Comparison of ENCODE assay signal across 23 cellular contexts in the genomic region with DNA sequence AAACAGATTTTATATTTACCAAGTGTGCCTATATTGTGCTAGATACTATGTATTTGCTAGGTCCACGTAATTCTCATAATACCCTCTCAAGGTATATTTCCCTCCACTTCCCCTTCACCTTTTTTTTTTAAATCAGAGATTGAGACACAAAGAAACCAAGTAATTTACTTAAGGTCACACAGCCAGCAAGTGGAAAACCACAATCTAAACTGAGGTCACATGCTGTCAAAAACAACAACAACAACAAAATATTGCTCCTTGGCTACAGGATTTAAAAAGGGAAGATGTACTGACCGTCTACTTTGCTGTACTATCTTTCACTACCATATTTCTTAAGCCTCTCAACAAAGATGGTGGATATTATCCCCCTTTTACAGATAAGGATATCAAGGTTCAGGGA. TPM values are rescaled to one million over a fixed set of nuclear protein-coding genes. Genes with fewer than 3 reads are reported as not detected.
DNase-seq lines count a peak whose midpoint lies in the region; ATAC-seq, FAIRE-seq and TF ChIP-seq lines count a peak whose summit lies in the region.
"Had no signal": no experiment of that assay in that cellular context is flagged by ENCODE, and none has a peak within 500 bp of the region (broad histone marks: within the 10 kb centered on the region; RNA-seq: fewer than 3 reads in every experiment).

No MANE protein-coding gene starts in this region.

- H3K27me3 Mint-ChIP-seq in natural killer cell treated with Interleukin-12 subunit alpha and Interleukin-12 subunit beta and Interleukin-15 and Interleukin-18, amount 100 ng/mL, for 72 hours = no peaks in the 10 kb centered on the region
- H3K27me3 Mint-ChIP-seq: CD4-positive, alpha-beta T cell; IgD-negative memory B cell had no signal

- no peaks in the 10 kb centered on the region for H3K9me3 ChIP-seq in K562 (replicated peaks; ENCODE audit: control insufficient read depth, insufficient read depth, low read depth, low read length)
- no peaks in the 10 kb centered on the region for H3K9me3 ChIP-seq in sigmoid colon
- no peaks in the 10 kb centered on the region for H3K9me3 ChIP-seq in pancreas
- H3K9me3 ChIP-seq: BE2C, Caco-2, HAP-1 had no signal

- BruUV-seq in K562 (replicated peaks; lab: Mats Ljungman, UMichigan) = no TSS peak

- intact Hi-C loops in K562 (cut with micrococcal nuclease) = loop anchor here (5.0 to 10.0 kb wide), 2 partner anchors 59 to 149 kb away; a partner anchor contains a TSS
- intact Hi-C loops in sigmoid colon (cut with DNase I) = no loop called here
- intact Hi-C loops in pancreas (cut with DNase I) = no loop called here

- FAIRE-seq in GM18507 (lab: Jason Lieb, UNC) (peak; percentile 39), K562 (lab: Jason Lieb, UNC) (no peak), pancreas (lab: Jason Lieb, UNC) (no peak)
- FAIRE-seq: A204.1, GM12891, HepG2 had no signal

- no peaks in the 10 kb centered on the region for H3K9me3 Mint-ChIP-seq in natural killer cell treated with Interleukin-12 subunit alpha and Interleukin-12 subunit beta and Interleukin-15 and Interleukin-18, amount 100 ng/mL, for 72 hours
- H3K9me3 Mint-ChIP-seq: CD4-positive, alpha-beta T cell; IgD-negative memory B cell had no signal

- H2AFZ ChIP-seq in K562 (ENCODE audit: low read depth, low read length) = no peak overlapping the region
- H2AFZ ChIP-seq: GM23248 had no signal

- CTCF ChIA-PET in K562 (lab: Yijun Ruan, JAX; ENCODE audit: low intra/inter-chr PET ratio) = interaction anchor here (0.7 to 3.4 kb wide), 3 partner anchors 151 to 458 kb away, joined by 3 to 27 read pairs (median 25); no protein-coding TSS in a partner anchor

- no peak overlapping the region for H3K27ac ChIP-seq in K562 (ENCODE audit: extremely low read depth, low read depth, low read length)
- no peak overlapping the region for H3K27ac ChIP-seq in sigmoid colon
- no peak overlapping the region for H3K27ac ChIP-seq in pancreas
- H3K27ac ChIP-seq: GM23248 had no signal

- H3K27me3 ChIP-seq in K562 (ENCODE audit: control insufficient read depth in 2 of 2, insufficient read depth in 2 of 2, low read length in 2 of 2) (no peaks in the 10 kb centered on the region), sigmoid colon (no peaks in the 10 kb centered on the region), pancreas (no peaks in the 10 kb centered on the region)
- H3K27me3 ChIP-seq: BE2C had no signal

- in situ Hi-C loops in K562 (cut with MboI) = loop anchor here (10.0 kb wide), 1 partner anchor 161 kb away; a partner anchor contains a TSS

- no peaks in the 10 kb centered on the region for H4K20me1 ChIP-seq in K562 (replicated peaks; ENCODE audit: control insufficient read depth, insufficient read depth, low read length)

- no peak overlapping the region for H3K9ac ChIP-seq in K562 (ENCODE audit: insufficient read depth in 1 of 2, low read depth in 2 of 2, low read length in 2 of 2)
- H3K9ac ChIP-seq: GM23248 had no signal

- no peaks in the 10 kb centered on the region for H3K4me1 ChIP-seq in K562 (replicated peaks in 1 of 2; ENCODE audit: control insufficient read depth in 2 of 2, insufficient read depth in 2 of 2, low read length in 2 of 2)
- no peaks in the 10 kb centered on the region for H3K4me1 ChIP-seq in sigmoid colon
- H3K4me1 ChIP-seq in pancreas = no peaks in the 10 kb centered on the region
- H3K4me1 ChIP-seq: BE2C, Caco-2, HAP-1 had no signal

- TF ChIP-seq EP300 in K562 (IDR thresholded peaks at IDR 0.05; ENCODE audit: low read length) (no peak), sigmoid colon (IDR thresholded peaks at IDR 0.05) (no peak)

- H3K4me3 Mint-ChIP-seq in natural killer cell treated with Interleukin-12 subunit alpha and Interleukin-12 subunit beta and Interleukin-15 and Interleukin-18, amount 100 ng/mL, for 72 hours = no peak overlapping the region
- H3K4me3 Mint-ChIP-seq: CD4-positive, alpha-beta T cell; IgD-negative memory B cell had no signal

- H3K36me3 Mint-ChIP-seq in natural killer cell treated with Interleukin-12 subunit alpha and Interleukin-12 subunit beta and Interleukin-15 and Interleukin-18, amount 100 ng/mL, for 72 hours = peaks cover 38% of the 10 kb centered on the region

- TF ChIP-seq POLR2A in K562 (conservative IDR thresholded peaks at IDR 0.05) = no peak
- no peak for TF ChIP-seq POLR2A in sigmoid colon (IDR thresholded peaks at IDR 0.05)

- 63% methylated on average over 2 of the region's 2 CpGs for WGBS in K562 (ENCODE audit: insufficient coverage, low coverage, missing lambda C conversion rate)
- WGBS in sigmoid colon, 2 donors = 83 to 87% methylated on average over 2 of the region's 2 CpGs
- WGBS in pancreas, 2 donors = 90 to 93% methylated on average over 2 of the region's 2 CpGs

- H3K27ac Mint-ChIP-seq in natural killer cell treated with Interleukin-12 subunit alpha and Interleukin-12 subunit beta and Interleukin-15 and Interleukin-18, amount 100 ng/mL, for 72 hours = no peak overlapping the region
- H3K27ac Mint-ChIP-seq: CD4-positive, alpha-beta T cell; IgD-negative memory B cell had no signal

- no peak for ATAC-seq in K562
- no peak for ATAC-seq in natural killer cell treated with Interleukin-12 subunit alpha and Interleukin-12 subunit beta and Interleukin-15 and Interleukin-18, amount 100 ng/mL, for 72 hours
- no peak for ATAC-seq in pancreas
- ATAC-seq: HepG2 had no signal

- POLR2A ChIA-PET in K562 (lab: Yijun Ruan, JAX) = no interaction called here

- TF ChIP-seq RAD21 in K562 (CRISPR knock-in tag; conservative IDR thresholded peaks at IDR 0.05 in 1 of 2, IDR thresholded peaks at IDR 0.05 in 1 of 2) = no peak

- peaks cover 88% of the 10 kb centered on the region for H3K36me3 ChIP-seq in K562 (ENCODE audit: control insufficient read depth, insufficient read depth, low read length)
- peaks cover 13 to 96% (median 32%) of the 10 kb centered on the region in 4 donors for H3K36me3 ChIP-seq in sigmoid colon
- H3K36me3 ChIP-seq in pancreas = peaks cover 0 to 37% (median 10%) of the 10 kb centered on the region in 3 donors
- H3K36me3 ChIP-seq: BE2C had no signal

- no peaks in the 10 kb centered on the region for H3K79me2 ChIP-seq in K562 (ENCODE audit: control insufficient read depth, insufficient read depth, low read length)

- no peak overlapping the region for H3K4me3 ChIP-seq in GM12865 (ENCODE audit: low read depth, low read length)
- H3K4me3 ChIP-seq in K562 = no peak overlapping the region
- H3K4me3 ChIP-seq in sigmoid colon = no peak overlapping the region
- H3K4me3 ChIP-seq in pancreas = no peak overlapping the region
- H3K4me3 ChIP-seq: GM23248, HAP-1 had no signal

- H3K9me1 ChIP-seq in K562 (ENCODE audit: control insufficient read depth, insufficient read depth, low read length) = no peaks in the 10 kb centered on the region

- peak; percentile 33 for DNase-seq in GM12865 (ENCODE audit: low read depth)
- no peak for DNase-seq in GM18507 (ENCODE audit: extremely low spot score, insufficient read length, low read depth)
- DNase-seq in K562 (ENCODE audit: extremely low read depth in 1 of 4, low spot score in 3 of 4) = no peak
- no peak for DNase-seq in natural killer cell treated with Interleukin-12 subunit alpha and Interleukin-12 subunit beta and Interleukin-15 and Interleukin-18, amount 100 ng/mL, for 72 hours (ENCODE audit: low spot score)
- no peak for DNase-seq in sigmoid colon
- no peak for DNase-seq in pancreas
- DNase-seq: ACHN; BE2C; C1 segment of cervical spinal cord; Caco-2; CD4-positive, alpha-beta T cell; DMS153; DMS79; GDM1; GM23248; KG1 had no signal

- no peak for TF ChIP-seq CTCF in GM12865 (IDR thresholded peaks at IDR 0.05; ENCODE audit: insufficient read depth, low read depth, low read length, missing control alignments)
- no peak for TF ChIP-seq CTCF in K562 (IDR thresholded peaks at IDR 0.05 in 2 of 3, conservative IDR thresholded peaks at IDR 0.05 in 1 of 3; ENCODE audit: insufficient read depth in 2 of 3, low read depth in 1 of 3, low read length in 3 of 3)
- TF ChIP-seq CTCF in sigmoid colon (IDR thresholded peaks at IDR 0.05) = no peak
- TF ChIP-seq CTCF in pancreas (IDR thresholded peaks at IDR 0.05) = no peak

- H3K4me2 ChIP-seq in K562 (ENCODE audit: insufficient read depth, low read length) = no peak overlapping the region

- H3K4me1 Mint-ChIP-seq in natural killer cell treated with Interleukin-12 subunit alpha and Interleukin-12 subunit beta and Interleukin-15 and Interleukin-18, amount 100 ng/mL, for 72 hours (ENCODE audit: low read depth in 2 of 2) = peaks cover 5 to 7% of the 10 kb centered on the region in 2 donors

RNA-seq across cellular contexts. Expression of a gene that starts 15.8 kb away (rescaled TPM):
- total RNA-seq in K562 (2011; cell fraction: chromatin; rRNA removed; ENCODE audit: low replicate concordance) = 72.7 and 152 TPM in 2 replicates
- 40.2 and 50.1 TPM in 2 replicates for total RNA-seq in K562 (2011; cell fraction: nucleolus; rRNA removed)
- total RNA-seq in K562 (2011; cell fraction: nucleoplasm; rRNA removed) = 84.8 and 99.5 TPM in 2 replicates
- total RNA-seq in K562 (2014; rRNA removed) (54.9 and 61.5 TPM in 2 replicates), K562 (2014; rRNA removed; fragmentation: Illumina TruSeq; extraction: Trizol) (103 and 110 TPM in 2 replicates), K562 (2015; rRNA removed; fragmentation: Illumina TruSeq; extraction: Trizol) (75.8 and 78.7 TPM in 2 replicates), K562 (2021) (106 and 118 TPM in 2 replicates), sigmoid colon (10 to 100 TPM; 19.3 to 33.8 (median 27.2) TPM), pancreas (10 to 100 TPM; 16.3 to 24.6 (median 17.6) TPM)
- polyA plus RNA-seq in K562 (2011; rRNA removed) (21.3 and 45.3 TPM in 2 replicates), K562 (2014; fragmentation: Illumina TruSeq; extraction: Trizol) (103 and 113 TPM in 2 replicates), K562 (2014; fragmentation: Nextera tagmentation; extraction: Ambion mirVana) (10 to 100 TPM; 26.0 to 38.7 TPM), K562 (2014; rRNA removed) (67.3 and 69.7 TPM in 2 replicates), sigmoid colon (10 to 100 TPM in 2 of 3 donors, 1 to 10 TPM in 1; 8.6 to 20.8 (median 12.6) TPM), pancreas (10 to 100 TPM; 11.8 to 22.7 TPM)
- polyA plus RNA-seq in K562 (2011; cell fraction: cytosol; rRNA removed) = 18.2 and 21.3 TPM in 2 replicates
- 28.2 and 35.4 TPM in 2 replicates for polyA plus RNA-seq in K562 (2011; cell fraction: nucleus; rRNA removed)
- polyA plus RNA-seq in K562 (2012) = 64.1 and 83.7 TPM in 2 replicates
- polyA minus RNA-seq in K562 (2011; rRNA and poly(A)+ RNA removed) = 40.0 and 65.9 TPM in 2 replicates
- polyA minus RNA-seq in K562 (2011; cell fraction: cytosol; rRNA and poly(A)+ RNA removed) = 23.3 and 36.8 TPM in 2 replicates
- 30.9 and 33.9 TPM in 2 replicates for polyA minus RNA-seq in K562 (2011; cell fraction: nucleus; rRNA and poly(A)+ RNA removed)
- 10 to 100 TPM; 52.5 to 97.5 TPM for total RNA-seq in natural killer cell treated with Interleukin-12 subunit alpha and Interleukin-12 subunit beta and Interleukin-15 and Interleukin-18, amount 100 ng/mL, for 72 hours

RNA-seq across cellular contexts. Expression of a gene that starts 40.4 kb away (rescaled TPM):
- not detected in 2 replicates for total RNA-seq in K562 (2011; cell fraction: chromatin; rRNA removed; ENCODE audit: low replicate concordance)
- total RNA-seq in K562 (2011; cell fraction: nucleolus; rRNA removed) = not detected in 2 replicates
- total RNA-seq in K562 (2011; cell fraction: nucleoplasm; rRNA removed) = 0.44 TPM in 1 of 2 replicates, not detected in the other
- 0.05 TPM in 1 of 2 replicates, not detected in the other for total RNA-seq in K562 (2014; rRNA removed)
- total RNA-seq in K562 (2014; rRNA removed; fragmentation: Illumina TruSeq; extraction: Trizol) = not detected in 2 replicates
- total RNA-seq in K562 (2015; rRNA removed; fragmentation: Illumina TruSeq; extraction: Trizol) = not detected in 2 replicates
- 0.09 TPM in 1 of 2 replicates, not detected in the other for total RNA-seq in K562 (2021)
- polyA plus RNA-seq in K562 (2011; rRNA removed) = 0.07 TPM in 1 of 2 replicates, not detected in the other
- 0.04 and 0.06 TPM in 2 replicates for polyA plus RNA-seq in K562 (2011; cell fraction: cytosol; rRNA removed)
- 0.07 TPM in 1 of 2 replicates, not detected in the other for polyA plus RNA-seq in K562 (2011; cell fraction: nucleus; rRNA removed)
- polyA plus RNA-seq in K562 (2012) = 0.01 and 0.21 TPM in 2 replicates
- 0.06 TPM in 1 of 2 replicates, not detected in the other for polyA plus RNA-seq in K562 (2014; fragmentation: Illumina TruSeq; extraction: Trizol)
- not detected for polyA plus RNA-seq in K562 (2014; fragmentation: Nextera tagmentation; extraction: Ambion mirVana)
- polyA plus RNA-seq in K562 (2014; rRNA removed) = 0.05 TPM in 1 of 2 replicates, not detected in the other
- not detected in 2 replicates for polyA minus RNA-seq in K562 (2011; rRNA and poly(A)+ RNA removed)
- polyA minus RNA-seq in K562 (2011; cell fraction: cytosol; rRNA and poly(A)+ RNA removed) = not detected in 2 replicates
- polyA minus RNA-seq in K562 (2011; cell fraction: nucleus; rRNA and poly(A)+ RNA removed) = not detected in 2 replicates
- under 1 TPM in 1 of 2 donors, not detected in 1; 0.12 TPM for total RNA-seq in natural killer cell treated with Interleukin-12 subunit alpha and Interleukin-12 subunit beta and Interleukin-15 and Interleukin-18, amount 100 ng/mL, for 72 hours
- under 1 TPM in 1 of 4 donors, not detected in 3; 0.36 TPM for total RNA-seq in sigmoid colon
- polyA plus RNA-seq in sigmoid colon = under 1 TPM in 1 of 3 donors, not detected in 2; 0.20 TPM
- total RNA-seq in pancreas = under 1 TPM; 0.46 to 0.98 (median 0.87) TPM
- 1 to 10 TPM in 1 of 2 donors, under 1 TPM in 1; 0.42 to 3.1 TPM for polyA plus RNA-seq in pancreas
- total RNA-seq: CD4-positive, alpha-beta T cell; Daoy; GM23248; H4 had no signal

RNA-seq across cellular contexts. Expression of a gene that starts 57.9 kb away (rescaled TPM):
- total RNA-seq in K562 (2011; cell fraction: chromatin; rRNA removed; ENCODE audit: low replicate concordance) = not detected in 2 replicates
- total RNA-seq in K562 (2011; cell fraction: nucleolus; rRNA removed) = not detected in 2 replicates
- total RNA-seq in K562 (2011; cell fraction: nucleoplasm; rRNA removed) = not detected in 2 replicates
- not detected in 2 replicates for total RNA-seq in K562 (2014; rRNA removed)
- total RNA-seq in K562 (2014; rRNA removed; fragmentation: Illumina TruSeq; extraction: Trizol) = not detected in 2 replicates
- not detected in 2 replicates for total RNA-seq in K562 (2015; rRNA removed; fragmentation: Illumina TruSeq; extraction: Trizol)
- total RNA-seq in K562 (2021) = not detected in 2 replicates
- polyA plus RNA-seq in K562 (2011; rRNA removed) = not detected in 2 replicates
- polyA plus RNA-seq in K562 (2011; cell fraction: cytosol; rRNA removed) = not detected in 2 replicates
- polyA plus RNA-seq in K562 (2011; cell fraction: nucleus; rRNA removed) = not detected in 2 replicates
- polyA plus RNA-seq in K562 (2012) = not detected in 2 replicates
- polyA plus RNA-seq in K562 (2014; fragmentation: Illumina TruSeq; extraction: Trizol) = not detected in 2 replicates
- not detected for polyA plus RNA-seq in K562 (2014; fragmentation: Nextera tagmentation; extraction: Ambion mirVana)
- not detected in 2 replicates for polyA plus RNA-seq in K562 (2014; rRNA removed)
- not detected in 2 replicates for polyA minus RNA-seq in K562 (2011; rRNA and poly(A)+ RNA removed)
- polyA minus RNA-seq in K562 (2011; cell fraction: cytosol; rRNA and poly(A)+ RNA removed) = not detected in 2 replicates
- not detected in 2 replicates for polyA minus RNA-seq in K562 (2011; cell fraction: nucleus; rRNA and poly(A)+ RNA removed)
- not detected for total RNA-seq in natural killer cell treated with Interleukin-12 subunit alpha and Interleukin-12 subunit beta and Interleukin-15 and Interleukin-18, amount 100 ng/mL, for 72 hours
- under 1 TPM in 1 of 4 donors, not detected in 3; 0.71 TPM for total RNA-seq in sigmoid colon
- 10 to 100 TPM; 26.2 to 97.8 (median 96.1) TPM for polyA plus RNA-seq in sigmoid colon
- total RNA-seq in pancreas = not detected
- polyA plus RNA-seq in pancreas = not detected
- total RNA-seq: Caco-2; CD4-positive, alpha-beta T cell; Daoy; GM23248; H4; HepG2 had no signal
- polyA plus RNA-seq: GM23248, HepG2, IgD-negative memory B cell had no signal
